In genomic region chr20:2112910-2113309, GRCh38 we compare ENCODE assay signal across 24 cellular contexts. TPM values are rescaled to one million over a fixed set of nuclear protein-coding genes. Genes with fewer than 3 reads are reported as not detected.
DNase-seq lines count a peak whose midpoint lies in the region; ATAC-seq, FAIRE-seq and TF ChIP-seq lines count a peak whose summit lies in the region.
"Had no signal": no experiment of that assay in that cellular context is flagged by ENCODE, and none has a peak within 500 bp of the region (broad histone marks: within the 10 kb centered on the region; RNA-seq: fewer than 3 reads in every experiment).

No MANE protein-coding gene starts in this region.

- no peaks in the 10 kb centered on the region for H3K9me3 Mint-ChIP-seq in stimulated activated effector memory CD8-positive, alpha-beta T cell treated with anti-CD3 and anti-CD28 coated beads, Interleukin-12 subunit alpha, Interleukin-12 subunit beta, amount 100 ng/mL, for 72 hours
- H3K9me3 Mint-ChIP-seq: GM23338, IgD-negative memory B cell had no signal

- CTCF ChIA-PET in GM12878 (lab: Yijun Ruan, JAX), result interaction anchor here (0.8 to 1.7 kb wide), 3 partner anchors 9 to 341 kb away, joined by 3 to 10 read pairs (median 6); no protein-coding TSS in a partner anchor

- intact Hi-C loops in GM12878 (cut with micrococcal nuclease; ENCODE audit: unreplicated experiment), result no loop called here

- no peak for TF ChIP-seq RAD21 in GM12878 (IDR thresholded peaks at IDR 0.05; ENCODE audit: insufficient read depth, low read depth, low read length)

- H3K27me3 ChIP-seq in BLaER1 treated with 17β-estradiol and CSF1 and Interleukin-3, amounts not matched to agents 10 nM and 100 nM, result no peaks in the 10 kb centered on the region
- no peaks in the 10 kb centered on the region for H3K27me3 ChIP-seq in GM12878 (replicated peaks in 1 of 2; ENCODE audit: control insufficient read depth in 2 of 2, insufficient read depth in 2 of 2, low read length in 1 of 2)

- peak overlapping the region in 9 of 11 experiments; percentile 12 to 42 (median 25); a peak in 12 of 22 replicates for H3K4me2 ChIP-seq in BLaER1 treated with 17β-estradiol and CSF1 and Interleukin-3, amounts not matched to agents 10 nM and 100 nM
- peak overlapping the region; percentile 54 for H3K4me2 ChIP-seq in GM12878 (ENCODE audit: control insufficient read depth, insufficient read depth)
- H3K4me2 ChIP-seq: GM23338, KMS-11 had no signal

- in situ Hi-C loops in GM12878 (cut with MboI), result no loop called here

- peaks cover 51 to 70% (median 64%) of the 10 kb centered on the region in 10 experiments for H3K4me1 ChIP-seq in BLaER1 treated with 17β-estradiol and CSF1 and Interleukin-3, amounts not matched to agents 10 nM and 100 nM
- peaks cover 8% of the 10 kb centered on the region for H3K4me1 ChIP-seq in GM12878 (ENCODE audit: control insufficient read depth, insufficient read depth, low read length)

- H3K4me3 ChIP-seq in BLaER1 treated with 17β-estradiol and CSF1 and Interleukin-3, amounts not matched to agents 10 nM and 100 nM, result no peak overlapping the region
- H3K4me3 ChIP-seq in GM12865 (ENCODE audit: low read depth, low read length) (no peak overlapping the region), GM12878 (no peak overlapping the region)
- H3K4me3 ChIP-seq: GM23338 had no signal

- peaks cover 74% of the 10 kb centered on the region for H3K4me1 Mint-ChIP-seq in stimulated activated effector memory CD8-positive, alpha-beta T cell treated with anti-CD3 and anti-CD28 coated beads, Interleukin-12 subunit alpha, Interleukin-12 subunit beta, amount 100 ng/mL, for 72 hours

- TF ChIP-seq POLR2A in GM12878 (IDR thresholded peaks at IDR 0.05; ENCODE audit: low read depth, low read length), result no peak

- RAD21 ChIA-PET in GM12878 (lab: Charles Lee; ENCODE audit: unreplicated experiment), result interaction anchor here (1.1 to 1.6 kb wide), 3 partner anchors 9 to 60 kb away, joined by 3 to 5 read pairs (median 3); no protein-coding TSS in a partner anchor

- DNase-seq in GM12865 (ENCODE audit: low read depth), result peak; percentile 11
- DNase-seq in GM12878 (ENCODE audit: low read depth, low spot score), result peak; percentile 27
- no peak for DNase-seq in stimulated activated effector memory CD8-positive, alpha-beta T cell treated with anti-CD3 and anti-CD28 coated beads, Interleukin-12 subunit alpha, Interleukin-12 subunit beta, amount 100 ng/mL, for 72 hours (ENCODE audit: low spot score in 2 of 2)
- no peak for DNase-seq in foreskin melanocyte
- no peak for DNase-seq in substantia nigra (lab: John Stamatoyannopoulos, UW)
- DNase-seq: DMS153, DND-41, HCEC 1CT, MM.1S, NCI-H1048, NCI-H1417 treated with DMSO at 0.1 percent for 48 hours, NCI-H1694 treated with DMSO at 0.1 percent for 48 hours, NCI-H2081, NCI-H226, NCI-H510A, NCI-H69, Right ventricle myocardium superior, RPMI8226 had no signal

- H3K36me3 ChIP-seq in BLaER1 treated with 17β-estradiol and CSF1 and Interleukin-3, amounts not matched to agents 10 nM and 100 nM, result peaks cover 49 to 100% (median 87%) of the 10 kb centered on the region in 11 experiments
- peaks cover 10 to 18% of the 10 kb centered on the region in 2 experiments; a peak in 3 of 4 replicates for H3K36me3 ChIP-seq in GM12878 (ENCODE audit: control insufficient read depth in 2 of 2, insufficient read depth in 2 of 2, low read length in 1 of 2)

- no TSS peak for BruUV-seq in GM12878 (replicated peaks; lab: Mats Ljungman, UMichigan)

- TF ChIP-seq EP300 in GM12878 (IDR thresholded peaks at IDR 0.05; ENCODE audit: borderline replicate concordance in 1 of 2, control insufficient read depth in 1 of 2, low read depth in 2 of 2, low read length in 2 of 2), result no peak

- no peak overlapping the region for H3K4me3 Mint-ChIP-seq in stimulated activated effector memory CD8-positive, alpha-beta T cell treated with anti-CD3 and anti-CD28 coated beads, Interleukin-12 subunit alpha, Interleukin-12 subunit beta, amount 100 ng/mL, for 72 hours
- H3K4me3 Mint-ChIP-seq: B cell, GM23338, IgD-negative memory B cell had no signal

- FAIRE-seq in GM12878 (lab: Jason Lieb, UNC), result no peak

- H3K9ac ChIP-seq in BLaER1 treated with 17β-estradiol and CSF1 and Interleukin-3, amounts not matched to agents 10 nM and 100 nM, result no peak overlapping the region
- H3K9ac ChIP-seq in GM12878 (ENCODE audit: control insufficient read depth, insufficient read depth, low read length), result no peak overlapping the region
- H3K9ac ChIP-seq: KMS-11 had no signal

- H3K9me3 ChIP-seq in BLaER1 treated with 17β-estradiol and CSF1 and Interleukin-3, amounts not matched to agents 10 nM and 100 nM (replicated peaks in 1 of 11), result peaks cover 0 to 14% (median 6%) of the 10 kb centered on the region in 11 experiments; a peak in 5 of 22 replicates
- no peaks in the 10 kb centered on the region for H3K9me3 ChIP-seq in GM12878 (replicated peaks; ENCODE audit: control insufficient read depth, insufficient read depth, low read length)

- 3% methylated on average over 4 of the region's 4 CpGs for WGBS in GM12878 (ENCODE audit: insufficient coverage, insufficient replicate concordance, low lambda C conversion rate, missing lambda C conversion rate)

- peaks cover 87 to 100% (median 99%) of the 10 kb centered on the region in 11 experiments for H4K20me1 ChIP-seq in BLaER1 treated with 17β-estradiol and CSF1 and Interleukin-3, amounts not matched to agents 10 nM and 100 nM
- no peaks in the 10 kb centered on the region for H4K20me1 ChIP-seq in GM12878 (ENCODE audit: control insufficient read depth, insufficient read depth)

- ATAC-seq in GM12878 (peak; percentile 43), HG03460 (IDR thresholded peaks at IDR 0.05; ENCODE audit: unreplicated experiment) (no peak)
- ATAC-seq in stimulated activated effector memory CD8-positive, alpha-beta T cell treated with anti-CD3 and anti-CD28 coated beads, Interleukin-12 subunit alpha, Interleukin-12 subunit beta, amount 100 ng/mL, for 72 hours, result no peak
- ATAC-seq: GM23338 had no signal

- TF ChIP-seq CTCF in GM12865 (IDR thresholded peaks at IDR 0.05; ENCODE audit: insufficient read depth, low read depth, low read length, missing control alignments) (no peak), GM12878 (IDR thresholded peaks at IDR 0.05 in 2 of 3, conservative IDR thresholded peaks at IDR 0.05 in 1 of 3; ENCODE audit: control insufficient read depth in 2 of 3, extremely low read depth in 1 of 3, insufficient read depth in 1 of 3, low read depth in 3 of 3, low read length in 3 of 3) (no peak)

- peaks cover 55% of the 10 kb centered on the region for H3K79me2 ChIP-seq in GM12878 (ENCODE audit: control insufficient read depth, insufficient read depth, low read length)

- SMC1A ChIA-PET in GM12878 (lab: Charles Lee; ENCODE audit: uncharacterized antibody, unreplicated experiment), result interaction anchor here (0.9 to 1.7 kb wide), 2 partner anchors 11 to 105 kb away, joined by 3 to 4 read pairs; no protein-coding TSS in a partner anchor

- peaks cover 17% of the 10 kb centered on the region for H3K36me3 Mint-ChIP-seq in stimulated activated effector memory CD8-positive, alpha-beta T cell treated with anti-CD3 and anti-CD28 coated beads, Interleukin-12 subunit alpha, Interleukin-12 subunit beta, amount 100 ng/mL, for 72 hours

- H3K27ac ChIP-seq in BLaER1 treated with 17β-estradiol and CSF1 and Interleukin-3, amounts not matched to agents 10 nM and 100 nM, result no peak overlapping the region
- H3K27ac ChIP-seq in GM12878 (ENCODE audit: control insufficient read depth, insufficient read depth), result peak overlapping the region; percentile 24
- H3K27ac ChIP-seq in substantia nigra (ENCODE audit: low read depth, low read length, poor library complexity, severe bottlenecking), result no peak overlapping the region
- H3K27ac ChIP-seq: KMS-11 had no signal

- H3K27ac Mint-ChIP-seq in stimulated activated effector memory CD8-positive, alpha-beta T cell treated with anti-CD3 and anti-CD28 coated beads, Interleukin-12 subunit alpha, Interleukin-12 subunit beta, amount 100 ng/mL, for 72 hours, result peak overlapping the region; percentile 81
- H3K27ac Mint-ChIP-seq: B cell, GM23338 had no signal

- H2AFZ ChIP-seq in GM12878 (ENCODE audit: control insufficient read depth, low read depth, low read length), result no peak overlapping the region
- H2AFZ ChIP-seq: GM23338 had no signal

- POLR2A ChIA-PET in GM12878 (lab: Charles Lee), result interaction anchor here (0.8 to 3.3 kb wide), 4 partner anchors 9 to 113 kb away, joined by 3 to 25 read pairs (median 4); partner anchors contain the start of gene STK35

TF ChIP-seq in GM12878, 131 proteins besides CTCF, POLR2A, EP300 and RAD21 (continues in another document):
- TF ChIP-seq BMI1 (IDR thresholded peaks at IDR 0.05; ENCODE audit: borderline replicate concordance) (no peak), IRF4 (IDR thresholded peaks at IDR 0.05; ENCODE audit: low read depth, low read length) (0 out of 2 replicates have a peak, but pooled peaks have one; percentile 31), HDAC6 (IDR thresholded peaks at IDR 0.05; ENCODE audit: unreplicated experiment) (no peak), MEF2B (IDR thresholded peaks at IDR 0.05; ENCODE audit: partially characterized antibody, poor library complexity, severe bottlenecking) (peak; percentile 72), EED (IDR thresholded peaks at IDR 0.05; ENCODE audit: low read depth) (peak; percentile 95), MTA2 (IDR thresholded peaks at IDR 0.05; ENCODE audit: low read depth) (peak; percentile 44; the same call in 1 of the 2 replicates), IKZF1 (conservative IDR thresholded peaks at IDR 0.05) (peak; percentile 91)

RNA-seq across cellular contexts. Expression of gene STK35, which starts 11.3 kb away (rescaled TPM):
- total RNA-seq in GM12878 (2013; cell fraction: nucleolus; rRNA removed), result 38.4 and 42.0 TPM in 2 replicates
- 9.3 and 9.9 TPM in 2 replicates for total RNA-seq in GM12878 (2014; rRNA removed)
- total RNA-seq in GM12878 (2014; rRNA removed; fragmentation: Illumina TruSeq; extraction: Trizol), result 8.9 and 9.9 TPM in 2 replicates
- total RNA-seq in GM12878 (2021), result 18.9 and 19.4 TPM in 2 replicates
- 3.8 TPM for polyA plus RNA-seq in GM12878 (2011; ENCODE audit: low read depth)
- 6.2 and 9.2 TPM in 2 replicates for polyA plus RNA-seq in GM12878 (2011; rRNA removed)
- 12.8 and 13.0 TPM in 2 replicates for polyA plus RNA-seq in GM12878 (2011; cell fraction: cytosol; rRNA removed)
- polyA plus RNA-seq in GM12878 (2011; cell fraction: nucleus; rRNA removed), result 11.3 and 11.6 TPM in 2 replicates
- 6.7 and 7.6 TPM in 2 replicates for polyA plus RNA-seq in GM12878 (2012)
- 7.9 and 11.4 TPM in 2 replicates for polyA plus RNA-seq in GM12878 (2014; fragmentation: Illumina TruSeq; extraction: Trizol)
- 1 to 10 TPM; 2.9 to 3.7 TPM for polyA plus RNA-seq in GM12878 (2014; fragmentation: Nextera tagmentation; extraction: Ambion mirVana)
- 13.6 and 13.7 TPM in 2 replicates for polyA plus RNA-seq in GM12878 (2014; rRNA removed)
- polyA plus RNA-seq in GM12878 (2016; fragmentation: Nextera tagmentation; extraction: Ambion mirVana), result 1 to 10 TPM; 8.6 to 9.4 TPM
- 11.6 and 16.1 TPM in 2 replicates for polyA minus RNA-seq in GM12878 (2011; rRNA and poly(A)+ RNA removed)
- 4.9 and 6.0 TPM in 2 replicates for polyA minus RNA-seq in GM12878 (2011; cell fraction: cytosol; rRNA and poly(A)+ RNA removed)
- polyA minus RNA-seq in GM12878 (2011; cell fraction: nucleus; rRNA and poly(A)+ RNA removed), result 7.3 and 13.6 TPM in 2 replicates

Comparison
In these comparisons a context has a peak if more than half of its experiments do, and no peak if none do; other contexts are left out.
1. DNase-seq: peak in GM12865 (single experiment) and GM12878 (single experiment); none in stimulated activated effector memory CD8-positive, alpha-beta T cell treated with anti-CD3 and anti-CD28 coated beads, Interleukin-12 subunit alpha, Interleukin-12 subunit beta, amount 100 ng/mL, for 72 hours (0 of 2), foreskin melanocyte (single experiment) and substantia nigra (0 of 49).